ENCODE assay signal across 1 cellular context in the genomic region with DNA sequence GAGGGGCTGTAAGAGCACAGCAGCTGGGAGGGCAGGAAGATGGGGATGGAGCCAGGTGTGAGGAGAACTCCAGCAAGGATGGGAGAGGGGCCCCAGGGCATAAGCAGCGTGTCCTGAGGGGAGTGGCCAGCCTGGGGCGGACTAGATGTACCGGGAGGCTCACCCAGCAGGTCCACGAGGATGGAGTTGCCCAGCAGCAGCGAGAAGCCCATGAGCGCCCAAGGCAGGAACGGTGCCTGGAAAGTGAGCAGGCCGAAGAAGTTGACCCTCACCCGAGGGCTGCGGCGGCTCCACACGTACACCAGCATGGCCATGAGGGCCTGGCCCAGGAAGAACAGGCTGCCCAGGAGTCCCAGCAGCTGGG.
TF ChIP-seq lines count a peak whose summit lies in the region.

No MANE protein-coding gene starts in this region.

TF ChIP-seq in HepG2, 621 proteins besides CTCF, POLR2A, EP300 and RAD21:
- TF ChIP-seq PHB2 (IDR thresholded peaks at IDR 0.05; ENCODE audit: partially characterized antibody), result no peak
- no peak for TF ChIP-seq ZBTB38 (CRISPR knock-in tag; IDR thresholded peaks at IDR 0.05)
- TF ChIP-seq GATA4 (IDR thresholded peaks at IDR 0.05; ENCODE audit: borderline replicate concordance, low read depth), result no peak
TF ChIP-seq in HepG2: peak in this region for 0.
